1 cellular context compared by ENCODE assay signal in the genomic region with DNA sequence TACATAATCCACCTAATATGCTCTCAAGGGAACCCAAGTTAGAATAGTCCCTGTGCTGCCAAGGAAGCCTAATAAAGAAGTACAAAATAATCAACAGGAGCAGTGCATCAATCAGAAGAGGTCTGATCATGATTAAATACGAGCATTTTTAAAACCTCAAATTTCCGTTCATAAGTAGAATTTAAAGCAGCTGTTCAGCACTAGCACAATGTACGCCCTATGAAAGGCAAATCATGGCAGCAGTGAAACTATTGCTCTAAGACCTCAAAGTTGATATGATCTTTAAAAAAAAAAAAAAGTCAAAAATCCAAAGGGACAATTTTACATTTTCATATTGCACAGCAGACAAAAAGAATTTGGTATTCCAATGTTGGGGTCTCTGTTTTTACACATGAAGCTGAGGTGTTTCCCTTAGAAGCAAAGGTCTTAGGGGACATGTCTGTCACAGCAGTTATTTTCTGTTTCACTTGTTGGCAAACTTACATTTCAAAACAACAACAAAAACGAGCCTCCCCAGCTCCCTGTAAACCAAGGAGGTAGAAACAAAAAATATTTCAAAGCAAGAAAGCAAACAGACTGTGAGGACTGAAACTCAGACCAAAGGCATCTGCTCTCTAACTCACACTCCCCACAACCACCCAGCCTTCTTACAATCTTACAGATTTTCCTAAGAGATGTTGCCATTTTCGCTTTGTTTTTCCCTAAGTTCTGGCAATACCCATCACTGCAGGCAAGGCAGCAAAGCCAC.
TF ChIP-seq lines count a peak whose summit lies in the region.

No MANE protein-coding gene starts in this region.

TF ChIP-seq in GM23338, 12 proteins besides CTCF, POLR2A, EP300 and RAD21:
- TF ChIP-seq, protein P1, sequence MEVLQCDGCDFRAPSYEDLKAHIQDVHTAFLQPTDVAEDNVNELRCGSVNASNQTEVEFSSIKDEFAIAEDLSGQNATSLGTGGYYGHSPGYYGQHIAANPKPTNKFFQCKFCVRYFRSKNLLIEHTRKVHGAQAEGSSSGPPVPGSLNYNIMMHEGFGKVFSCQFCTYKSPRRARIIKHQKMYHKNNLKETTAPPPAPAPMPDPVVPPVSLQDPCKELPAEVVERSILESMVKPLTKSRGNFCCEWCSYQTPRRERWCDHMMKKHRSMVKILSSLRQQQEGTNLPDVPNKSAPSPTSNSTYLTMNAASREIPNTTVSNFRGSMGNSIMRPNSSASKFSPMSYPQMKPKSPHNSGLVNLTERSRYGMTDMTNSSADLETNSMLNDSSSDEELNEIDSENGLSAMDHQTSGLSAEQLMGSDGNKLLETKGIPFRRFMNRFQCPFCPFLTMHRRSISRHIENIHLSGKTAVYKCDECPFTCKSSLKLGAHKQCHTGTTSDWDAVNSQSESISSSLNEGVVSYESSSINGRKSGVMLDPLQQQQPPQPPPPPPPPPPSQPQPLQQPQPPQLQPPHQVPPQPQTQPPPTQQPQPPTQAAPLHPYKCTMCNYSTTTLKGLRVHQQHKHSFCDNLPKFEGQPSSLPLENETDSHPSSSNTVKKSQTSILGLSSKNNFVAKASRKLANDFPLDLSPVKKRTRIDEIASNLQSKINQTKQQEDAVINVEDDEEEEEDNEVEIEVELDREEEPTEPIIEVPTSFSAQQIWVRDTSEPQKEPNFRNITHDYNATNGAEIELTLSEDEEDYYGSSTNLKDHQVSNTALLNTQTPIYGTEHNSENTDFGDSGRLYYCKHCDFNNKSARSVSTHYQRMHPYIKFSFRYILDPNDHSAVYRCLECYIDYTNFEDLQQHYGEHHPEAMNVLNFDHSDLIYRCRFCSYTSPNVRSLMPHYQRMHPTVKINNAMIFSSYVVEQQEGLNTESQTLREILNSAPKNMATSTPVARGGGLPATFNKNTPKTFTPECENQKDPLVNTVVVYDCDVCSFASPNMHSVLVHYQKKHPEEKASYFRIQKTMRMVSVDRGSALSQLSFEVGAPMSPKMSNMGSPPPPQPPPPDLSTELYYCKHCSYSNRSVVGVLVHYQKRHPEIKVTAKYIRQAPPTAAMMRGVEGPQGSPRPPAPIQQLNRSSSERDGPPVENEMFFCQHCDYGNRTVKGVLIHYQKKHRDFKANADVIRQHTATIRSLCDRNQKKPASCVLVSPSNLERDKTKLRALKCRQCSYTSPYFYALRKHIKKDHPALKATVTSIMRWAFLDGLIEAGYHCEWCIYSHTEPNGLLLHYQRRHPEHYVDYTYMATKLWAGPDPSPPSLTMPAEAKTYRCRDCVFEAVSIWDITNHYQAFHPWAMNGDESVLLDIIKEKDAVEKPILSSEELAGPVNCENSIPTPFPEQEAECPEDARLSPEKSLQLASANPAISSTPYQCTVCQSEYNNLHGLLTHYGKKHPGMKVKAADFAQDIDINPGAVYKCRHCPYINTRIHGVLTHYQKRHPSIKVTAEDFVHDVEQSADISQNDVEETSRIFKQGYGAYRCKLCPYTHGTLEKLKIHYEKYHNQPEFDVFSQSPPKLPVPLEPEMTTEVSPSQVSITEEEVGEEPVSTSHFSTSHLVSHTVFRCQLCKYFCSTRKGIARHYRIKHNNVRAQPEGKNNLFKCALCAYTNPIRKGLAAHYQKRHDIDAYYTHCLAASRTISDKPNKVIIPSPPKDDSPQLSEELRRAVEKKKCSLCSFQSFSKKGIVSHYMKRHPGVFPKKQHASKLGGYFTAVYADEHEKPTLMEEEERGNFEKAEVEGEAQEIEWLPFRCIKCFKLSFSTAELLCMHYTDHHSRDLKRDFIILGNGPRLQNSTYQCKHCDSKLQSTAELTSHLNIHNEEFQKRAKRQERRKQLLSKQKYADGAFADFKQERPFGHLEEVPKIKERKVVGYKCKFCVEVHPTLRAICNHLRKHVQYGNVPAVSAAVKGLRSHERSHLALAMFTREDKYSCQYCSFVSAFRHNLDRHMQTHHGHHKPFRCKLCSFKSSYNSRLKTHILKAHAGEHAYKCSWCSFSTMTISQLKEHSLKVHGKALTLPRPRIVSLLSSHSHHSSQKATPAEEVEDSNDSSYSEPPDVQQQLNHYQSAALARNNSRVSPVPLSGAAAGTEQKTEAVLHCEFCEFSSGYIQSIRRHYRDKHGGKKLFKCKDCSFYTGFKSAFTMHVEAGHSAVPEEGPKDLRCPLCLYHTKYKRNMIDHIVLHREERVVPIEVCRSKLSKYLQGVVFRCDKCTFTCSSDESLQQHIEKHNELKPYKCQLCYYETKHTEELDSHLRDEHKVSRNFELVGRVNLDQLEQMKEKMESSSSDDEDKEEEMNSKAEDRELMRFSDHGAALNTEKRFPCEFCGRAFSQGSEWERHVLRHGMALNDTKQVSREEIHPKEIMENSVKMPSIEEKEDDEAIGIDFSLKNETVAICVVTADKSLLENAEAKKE (CRISPR knock-in tag; IDR thresholded peaks at IDR 0.05) = no peak
